ENCODE assay signal across 9 cellular contexts in the genomic region with DNA sequence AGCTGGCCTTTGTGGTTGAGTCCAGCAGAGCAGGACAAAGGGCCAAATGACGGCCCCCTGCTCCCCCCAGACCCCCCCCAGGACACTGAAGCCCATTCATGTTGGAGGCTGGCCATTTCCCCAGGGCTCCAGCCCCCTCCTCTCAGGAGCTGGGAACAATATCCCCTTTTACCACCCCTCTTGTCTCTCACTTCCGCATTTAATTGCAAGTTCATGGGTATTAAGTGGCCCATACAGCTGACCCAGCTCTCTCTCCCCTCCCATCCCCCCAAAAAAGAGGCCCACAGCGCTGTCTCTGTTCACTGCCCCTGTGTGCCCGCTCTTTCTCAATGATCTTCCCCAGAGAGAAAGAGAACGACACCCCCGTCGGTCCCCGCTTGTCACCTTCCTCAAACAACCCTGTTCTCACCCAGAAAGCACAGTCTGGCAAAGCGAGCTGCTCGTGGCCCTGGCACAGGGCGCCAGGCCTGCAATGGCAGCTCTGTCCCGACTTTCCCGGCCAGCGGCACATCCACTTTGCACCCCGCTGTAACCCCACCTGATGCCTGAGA. TPM values are rescaled to one million over a fixed set of nuclear protein-coding genes. Genes with fewer than 3 reads are reported as not detected.
DNase-seq lines count a peak whose midpoint lies in the region; ATAC-seq and TF ChIP-seq lines count a peak whose summit lies in the region.
"Had no signal": no experiment of that assay in that cellular context is flagged by ENCODE, and none has a peak within 500 bp of the region (broad histone marks: within the 10 kb centered on the region; RNA-seq: fewer than 3 reads in every experiment).

No MANE protein-coding gene starts in this region.

- no peaks in the 10 kb centered on the region for H3K27me3 Mint-ChIP-seq in effector memory CD8-positive, alpha-beta T cell

- intact Hi-C loops in Right ventricle myocardium inferior (cut with DNase I) (no loop called here), cardiac septum (cut with DNase I) (loop anchor here (5.0 kb wide), 1 partner anchor 100 kb away; no protein-coding TSS in a partner anchor), mucosa of descending colon (cut with DNase I, micrococcal nuclease) (no loop called here), aorta (cut with DNase I) (no loop called here)

- H3K4me3 ChIP-seq in mucosa of descending colon (no peak overlapping the region), aorta (ENCODE audit: low read length in 2 of 2) (no peak overlapping the region)

- no peak overlapping the region for H3K27ac ChIP-seq in aorta (ENCODE audit: low read depth in 1 of 2, low read length in 2 of 2)

- ATAC-seq in Right ventricle myocardium inferior (peak; percentile 76), mucosa of descending colon (peak; percentile 26), aorta (ENCODE audit: low FRiP score) (peak; percentile 33), GM21447 (IDR thresholded peaks at IDR 0.05; ENCODE audit: unreplicated experiment) (no peak)
- no peak for ATAC-seq in effector memory CD8-positive, alpha-beta T cell (replicated peaks)

- H3K27me3 ChIP-seq in aorta (ENCODE audit: control insufficient read depth in 1 of 2, insufficient read depth in 2 of 2, low read length in 1 of 2): no peaks in the 10 kb centered on the region

- POLR2A ChIA-PET in GM10248 (lab: Yijun Ruan, JAX): no interaction called here

- DNase-seq in Right ventricle myocardium inferior (ENCODE audit: missing footprints) (peak; percentile 82), cardiac septum (ENCODE audit: low spot score) (no peak), mucosa of descending colon (no peak), aorta (peak; percentile 69 to 82), GM10248 (ENCODE audit: extremely low spot score) (no peak), GOT3 (lab: John Stamatoyannopoulos, UW) (no peak)
- no peak for DNase-seq in effector memory CD8-positive, alpha-beta T cell
- DNase-seq: NCI-H345 had no signal

- no peaks in the 10 kb centered on the region for H3K9me3 Mint-ChIP-seq in effector memory CD8-positive, alpha-beta T cell

- CTCF ChIA-PET in GM10248 (lab: Yijun Ruan, JAX): interaction anchor here (1.2 to 4.9 kb wide), 10 partner anchors 8 to 109 kb away, joined by 3 to 30 read pairs (median 4); no protein-coding TSS in a partner anchor

- no peak for TF ChIP-seq CTCF in mucosa of descending colon (IDR thresholded peaks at IDR 0.05)
- no peak for TF ChIP-seq CTCF in GM10248 (IDR thresholded peaks at IDR 0.05; ENCODE audit: control extremely low read depth, extremely low read depth, low read depth, missing control alignments)

- whole genome bisulfite sequencing in aorta, 2 donors: 88 to 92% methylated on average over 15 of the region's 15 CpGs

- peak overlapping the region; percentile 63 to 70 for H3K4me3 Mint-ChIP-seq in effector memory CD8-positive, alpha-beta T cell

- H3K4me1 ChIP-seq in mucosa of descending colon (ENCODE audit: low read depth) (no peaks in the 10 kb centered on the region), aorta (ENCODE audit: control insufficient read depth in 1 of 2, insufficient read depth in 2 of 2, low read length in 2 of 2) (no peaks in the 10 kb centered on the region)

- no peaks in the 10 kb centered on the region for H3K9me3 ChIP-seq in mucosa of descending colon
- no peaks in the 10 kb centered on the region for H3K9me3 ChIP-seq in aorta (ENCODE audit: control insufficient read depth, low read length)

- H3K4me1 Mint-ChIP-seq in effector memory CD8-positive, alpha-beta T cell (ENCODE audit: low read depth in 2 of 2): peaks cover 67 to 77% of the 10 kb centered on the region in 2 donors

- peak overlapping the region; percentile 75 to 86 for H3K27ac Mint-ChIP-seq in effector memory CD8-positive, alpha-beta T cell

- peaks cover 21% of the 10 kb centered on the region for H3K36me3 Mint-ChIP-seq in effector memory CD8-positive, alpha-beta T cell (ENCODE audit: insufficient read depth)

- H3K36me3 ChIP-seq in mucosa of descending colon (ENCODE audit: low read depth) (no peaks in the 10 kb centered on the region), aorta (ENCODE audit: control insufficient read depth in 1 of 2, insufficient read depth in 2 of 2, low read length in 1 of 2) (no peaks in the 10 kb centered on the region)

RNA-seq across cellular contexts. Expression of gene PREX1, which starts 30.4 kb away (rescaled TPM):
- total RNA-seq in Right ventricle myocardium inferior (11.0 TPM), cardiac septum (13.9 TPM), mucosa of descending colon (10 to 100 TPM in 2 of 3 donors, 1 to 10 TPM in 1; 9.9 to 14.1 (median 13.5) TPM), aorta (10 to 100 TPM; 40.9 to 44.3 TPM)
- 10 to 100 TPM; 20.4 to 49.0 TPM for polyA plus RNA-seq in aorta

Comparison
In these comparisons a context has a peak if more than half of its experiments do, and no peak if none do; other contexts are left out.
1. DNase-seq: peak in Right ventricle myocardium inferior (single experiment) and aorta (2 of 2); none in cardiac septum (single experiment), effector memory CD8-positive, alpha-beta T cell (0 of 3), mucosa of descending colon (0 of 3), GM10248 (single experiment) and GOT3 (single experiment).
2. ATAC-seq: peak in Right ventricle myocardium inferior (single experiment), mucosa of descending colon (single experiment) and aorta (single experiment); none in effector memory CD8-positive, alpha-beta T cell (single experiment) and GM21447 (single experiment).